Comparison of ENCODE assay signal across 10 cellular contexts in the genomic region with DNA sequence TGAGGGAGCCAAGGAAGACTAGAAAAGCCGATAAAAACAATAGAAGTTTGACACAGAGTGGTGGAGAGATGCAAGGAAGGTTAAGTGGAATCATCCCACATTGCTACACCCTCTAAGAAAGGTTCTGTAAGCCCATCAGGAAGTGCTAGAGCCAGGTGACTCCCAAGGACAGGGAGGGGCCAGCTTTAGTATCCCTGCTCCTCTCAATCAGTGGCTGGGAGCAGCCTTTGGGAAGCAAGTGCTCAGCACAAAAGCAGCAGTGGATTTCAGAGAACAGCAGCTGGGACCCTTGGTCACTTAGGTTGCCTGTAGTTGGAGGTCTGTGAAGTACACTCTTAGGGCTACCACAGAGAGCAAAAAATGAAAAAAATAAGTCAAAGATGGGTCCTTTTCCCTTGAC.
"Had no signal": no experiment of that assay in that cellular context is flagged by ENCODE, and none has a peak within 500 bp of the region (broad histone marks: within the 10 kb centered on the region; RNA-seq: fewer than 3 reads in every experiment).

No MANE protein-coding gene starts in this region.

- H3K27me3 ChIP-seq: brain microvascular endothelial cell had no signal

- H3K27ac Mint-ChIP-seq: activated naive CD4-positive, alpha-beta T cell treated with anti-CD3 and anti-CD28 coated beads, Interleukin-2, amount 50 U/mL, for 24 hours; T-helper 2 cell treated with Interferon-gamma antibody and Interleukin-4, amounts not matched to agents 5 μg/mL and 100 μg/mL, for 36 hours had no signal

- H3K27me3 Mint-ChIP-seq: activated naive CD4-positive, alpha-beta T cell treated with anti-CD3 and anti-CD28 coated beads, Interleukin-2, amount 50 U/mL, for 24 hours had no signal

- H3K4me3 Mint-ChIP-seq: activated naive CD4-positive, alpha-beta T cell treated with anti-CD3 and anti-CD28 coated beads, Interleukin-2, amount 50 U/mL, for 24 hours; T-helper 2 cell treated with Interferon-gamma antibody and Interleukin-4, amounts not matched to agents 5 μg/mL and 100 μg/mL, for 36 hours had no signal

- ATAC-seq: activated CD4-positive, CD25-positive, alpha-beta regulatory T cell treated with anti-CD3 and anti-CD28 coated beads, Interleukin-2, amount 50 U/mL, for 24 hours; esophagus mucosa had no signal

- H3K27ac ChIP-seq: brain microvascular endothelial cell, parathyroid adenoma had no signal

- H3K36me3 ChIP-seq: brain microvascular endothelial cell had no signal

- DNase-seq: activated CD4-positive, alpha-beta T cell treated with anti-CD3 and anti-CD28 coated beads, Interleukin-2, amount 50 U/mL, for 4 hours; activated effector memory CD4-positive, alpha-beta T cell treated with Interleukin-2 at 50 U/mL for 16 hours; activated T-cell treated with anti-CD3 and anti-CD28 coated beads, Interleukin-2, amount 50 U/mL, for 1 hour; brain microvascular endothelial cell; stimulated activated CD4-positive, alpha-beta T cell treated with anti-CD3 and anti-CD28 coated beads, Interleukin-4, amount 100 ng/mL, for 4 hours had no signal

- H3K4me1 ChIP-seq: parathyroid adenoma had no signal

- H3K9ac ChIP-seq: parathyroid adenoma had no signal
